ENCODE assay signal across 8 cellular contexts in the genomic region with DNA sequence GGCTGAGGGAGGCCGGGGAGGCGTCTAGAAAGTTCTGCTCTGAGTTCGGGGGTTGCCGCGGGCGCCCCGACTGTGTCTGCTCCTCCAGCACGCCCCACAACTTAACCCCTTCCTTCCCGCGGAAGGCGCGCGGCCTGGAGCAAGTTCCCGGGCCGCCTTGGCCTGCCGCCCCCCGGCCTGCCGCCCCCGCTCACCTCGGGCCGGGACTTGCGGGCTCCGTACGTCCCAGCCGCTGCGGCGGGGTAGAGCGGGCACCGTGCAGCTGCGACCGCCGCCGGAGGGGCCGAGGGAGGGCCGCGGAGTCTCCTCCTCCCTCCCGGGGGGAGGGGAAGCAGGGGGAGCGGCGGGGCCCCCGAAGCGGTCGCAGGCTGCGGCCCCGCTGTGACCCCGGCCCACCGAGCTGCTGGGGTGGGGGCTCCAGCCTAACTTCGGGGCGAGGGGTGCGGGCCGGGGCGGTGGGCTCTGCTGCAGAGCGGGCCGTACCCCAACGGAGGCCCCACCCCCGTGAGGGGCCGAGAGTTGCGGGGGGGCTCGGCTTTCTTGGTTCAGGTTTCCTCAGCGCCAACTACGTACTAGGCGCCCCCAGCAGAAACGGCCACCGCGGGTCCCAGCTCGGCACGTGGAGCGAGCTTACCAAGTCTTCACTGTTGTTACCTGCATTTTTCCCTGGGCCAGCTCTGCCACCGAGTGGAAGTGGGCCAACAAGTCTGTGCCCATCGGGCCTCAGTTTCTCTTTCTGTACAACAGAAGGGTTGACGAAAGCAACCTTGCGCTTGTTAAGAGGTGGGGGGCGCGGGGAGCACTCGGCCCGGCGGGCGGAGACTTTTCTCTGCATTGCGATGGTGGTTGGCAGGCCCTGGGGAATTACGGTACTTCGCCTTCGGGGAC. TPM values are rescaled to one million over a fixed set of nuclear protein-coding genes. Genes with fewer than 3 reads are reported as not detected.
DNase-seq lines count a peak whose midpoint lies in the region; ATAC-seq and TF ChIP-seq lines count a peak whose summit lies in the region.

A gene (minus strand): TSS at position 266 of the 888 bp plus-strand sequence. CDS start 7,394 bp downstream, outside the sequence.

- H3K27ac ChIP-seq in Peyer's patch (peak within 1 kb of the TSS; percentile 74 to 99 (median 88)), adrenal gland (peak within 1 kb of the TSS in 4 of 5 donors; percentile 62 to 89 (median 78)), iPS DF 6.9 (ENCODE audit: low read length) (no peak within 1 kb of the TSS), gastrocnemius medialis (peak within 1 kb of the TSS; percentile 65 to 83 (median 76))

- no peaks in the 10 kb centered on the region for H3K27me3 ChIP-seq in Peyer's patch
- H3K27me3 ChIP-seq in adrenal gland = no peaks in the 10 kb centered on the region
- no peaks in the 10 kb centered on the region for H3K27me3 ChIP-seq in iPS DF 6.9 (ENCODE audit: control insufficient read depth, insufficient read depth, low read length)
- no peaks in the 10 kb centered on the region for H3K27me3 ChIP-seq in gastrocnemius medialis

- no peaks in the 10 kb centered on the region for H3K9me3 ChIP-seq in Peyer's patch
- H3K9me3 ChIP-seq in adrenal gland (replicated peaks in 1 of 3) = no peaks in the 10 kb centered on the region
- H3K9me3 ChIP-seq in iPS DF 6.9 (ENCODE audit: control insufficient read depth, insufficient read depth, low read length) = no peaks in the 10 kb centered on the region
- no peaks in the 10 kb centered on the region for H3K9me3 ChIP-seq in gastrocnemius medialis

- H3K4me3 ChIP-seq in Peyer's patch (peak within 1 kb of the TSS; percentile 70 to 96 (median 88)), adrenal gland (peak within 1 kb of the TSS; percentile 62 to 87 (median 78)), iPS DF 6.9 (ENCODE audit: low read length) (peak within 1 kb of the TSS; percentile 44; the same call in 1 of the 2 replicates), gastrocnemius medialis (peak within 1 kb of the TSS; percentile 73 to 94 (median 83))

- H3K36me3 ChIP-seq in Peyer's patch (no peaks in the 10 kb centered on the region), adrenal gland (replicated peaks in 1 of 2) (no peaks in the 10 kb centered on the region), iPS DF 6.9 (ENCODE audit: control insufficient read depth, insufficient read depth, low read length) (no peaks in the 10 kb centered on the region), gastrocnemius medialis (no peaks in the 10 kb centered on the region)

- in situ Hi-C loops in gastrocnemius medialis (cut with MboI; ENCODE audit: low sequenced_read_pairs in 4 of 4) = no loop called here

- WGBS in adrenal gland, 4 donors = 2 to 8% (median 4%) methylated on average over 17 to 78 of the region's 81 CpGs
- no CpG with 5 or more reads among the region's 81 CpGs for WGBS in iPS DF 6.9 (ENCODE audit: insufficient coverage, insufficient read length)

- intact Hi-C loops in adrenal gland (cut with DNase I) (no loop called here), gastrocnemius medialis (cut with DNase I; ENCODE audit: low total_unique reads) (loop anchor here (1.0 to 5.0 kb wide), 2 partner anchors 50 to 234 kb away; a partner anchor contains a TSS)

- peak; percentile 64 for DNase-seq in NK-92 treated with Interleukin-12 subunit alpha and Interleukin-12 subunit beta, amount 100 ng/mL, for 24 hours (lab: John Stamatoyannopoulos, UW)
- no peak for DNase-seq in NK-92 (lab: John Stamatoyannopoulos, UW; ENCODE audit: unreplicated experiment)
- DNase-seq in Peyer's patch = peak in 1 of 3 donors; percentile 65
- peak in 3 of 7 donors; percentile 20 to 62 (median 45) for DNase-seq in adrenal gland
- DNase-seq in iPS DF 6.9 (ENCODE audit: low read depth, low spot score) = no peak
- peak in 1 of 2 donors; percentile 11 for DNase-seq in gastrocnemius medialis
- DNase-seq in SIG-M5 (lab: John Stamatoyannopoulos, UW) = no peak

- TF ChIP-seq CTCF in Peyer's patch (IDR thresholded peaks at IDR 0.05) (no peak), adrenal gland (IDR thresholded peaks at IDR 0.05) (no peak), gastrocnemius medialis (IDR thresholded peaks at IDR 0.05 in 4 of 5, conservative IDR thresholded peaks at IDR 0.05 in 1 of 5) (no peak)

- ATAC-seq in HG02885 (IDR thresholded peaks at IDR 0.05; ENCODE audit: poor library complexity, unreplicated experiment) (peak; percentile 28), gastrocnemius medialis (peak; percentile 45 to 56)

- TF ChIP-seq POLR2A in Peyer's patch (IDR thresholded peaks at IDR 0.05) = no peak
- no peak for TF ChIP-seq POLR2A in adrenal gland (IDR thresholded peaks at IDR 0.05)
- TF ChIP-seq POLR2A in gastrocnemius medialis (IDR thresholded peaks at IDR 0.05) = no peak

- H3K4me1 ChIP-seq in Peyer's patch = peaks cover 0 to 31% (median 4%) of the 10 kb centered on the region in 4 donors
- H3K4me1 ChIP-seq in adrenal gland (replicated peaks in 1 of 2) = peaks cover 19 to 34% of the 10 kb centered on the region in 2 donors
- peaks cover 14% of the 10 kb centered on the region for H3K4me1 ChIP-seq in iPS DF 6.9 (ENCODE audit: control insufficient read depth, insufficient read depth, low read length)
- peaks cover 0 to 6% of the 10 kb centered on the region in 2 donors for H3K4me1 ChIP-seq in gastrocnemius medialis

RNA-seq across cellular contexts. Expression of the gene that starts here (rescaled TPM):
- total RNA-seq in Peyer's patch (10 to 100 TPM in 1 of 4 donors, 1 to 10 TPM in 3; 1.7 to 10.7 (median 2.5) TPM), adrenal gland (10 to 100 TPM in 4 of 8 donors, 1 to 10 TPM in 4; 2.2 to 23.6 (median 11.1) TPM), gastrocnemius medialis (1 to 10 TPM; 1.2 to 9.3 (median 3.4) TPM)
- polyA plus RNA-seq in adrenal gland = 1 to 10 TPM; 1.6 to 8.5 (median 3.8) TPM
